Comparison of ENCODE assay signal across 8 cellular contexts in genomic region chr14:20469890-20470858, GRCh38. TPM values are rescaled to one million over a fixed set of nuclear protein-coding genes. Genes with fewer than 3 reads are reported as not detected.
DNase-seq lines count a peak whose midpoint lies in the region; ATAC-seq and TF ChIP-seq lines count a peak whose summit lies in the region.

No MANE protein-coding gene starts in this region.

- DNase-seq in PC-9 (peak; percentile 16 to 63), activated T-helper 1 cell treated with Interleukin-2 at 50 U/mL for 16 hours (ENCODE audit: low read depth) (peak; percentile 6), fibroblast of the aortic adventitia (ENCODE audit: low read depth) (peak; percentile 58)

- TF ChIP-seq RAD21 in neural cell (conservative IDR thresholded peaks at IDR 0.05): no peak

- CTCF ChIA-PET in PC-9 (lab: Charles Lee): interaction anchor here (0.6 kb wide), 1 partner anchor 17 kb away, joined by 3 read pairs; no protein-coding TSS in a partner anchor

- H2AFZ ChIP-seq in PC-9 (peak overlapping the region; percentile 94), neural cell (ENCODE audit: low read depth, low read length) (peak overlapping the region; percentile 94)

- peaks cover 30 to 48% (median 39%) of the 10 kb centered on the region in 11 experiments for H3K36me3 ChIP-seq in BLaER1 treated with 17β-estradiol and CSF1 and Interleukin-3, amounts not matched to agents 10 nM and 100 nM
- no peaks in the 10 kb centered on the region for H3K36me3 ChIP-seq in PC-9 (ENCODE audit: low read depth)
- no peaks in the 10 kb centered on the region for H3K36me3 ChIP-seq in neural cell (ENCODE audit: insufficient read depth, low read length)
- H3K36me3 ChIP-seq in thymus (ENCODE audit: control insufficient read depth, insufficient read depth): peaks cover 22% of the 10 kb centered on the region

- peak overlapping the region; percentile 86 to 99 (median 91) for H3K4me3 ChIP-seq in BLaER1 treated with 17β-estradiol and CSF1 and Interleukin-3, amounts not matched to agents 10 nM and 100 nM
- H3K4me3 ChIP-seq in PC-9: peak overlapping the region; percentile 80
- H3K4me3 ChIP-seq in fibroblast of the aortic adventitia (ENCODE audit: low read depth, low read length): peak overlapping the region; percentile 98
- peak overlapping the region; percentile 98 for H3K4me3 ChIP-seq in neural cell (ENCODE audit: low read length)
- H3K4me3 ChIP-seq in thymus (ENCODE audit: low read length): peak overlapping the region; percentile 85

- H3K4me2 ChIP-seq in BLaER1 treated with 17β-estradiol and CSF1 and Interleukin-3, amounts not matched to agents 10 nM and 100 nM: peak overlapping the region; percentile 88 to 99 (median 95)
- H3K4me2 ChIP-seq in PC-9: peak overlapping the region; percentile 100
- peak overlapping the region; percentile 98 for H3K4me2 ChIP-seq in neural cell (ENCODE audit: low read length)

- no peak for TF ChIP-seq EP300 in neural cell (conservative IDR thresholded peaks at IDR 0.05; ENCODE audit: poor library complexity, severe bottlenecking)

- TF ChIP-seq CTCF in PC-9 (conservative IDR thresholded peaks at IDR 0.05) (no peak), fibroblast of the aortic adventitia (IDR thresholded peaks at IDR 0.05; ENCODE audit: insufficient read depth, low read length) (no peak), neural cell (IDR thresholded peaks at IDR 0.05; ENCODE audit: poor library complexity, severe bottlenecking) (no peak)

- peak; percentile 36 for ATAC-seq in GM19351 (IDR thresholded peaks at IDR 0.05; ENCODE audit: unreplicated experiment)
- peak; percentile 18 for ATAC-seq in HG03457 (IDR thresholded peaks at IDR 0.05; ENCODE audit: unreplicated experiment)

- H3K4me1 ChIP-seq in BLaER1 treated with 17β-estradiol and CSF1 and Interleukin-3, amounts not matched to agents 10 nM and 100 nM: peaks cover 45 to 50% (median 47%) of the 10 kb centered on the region in 10 experiments
- H3K4me1 ChIP-seq in PC-9 (replicated peaks; ENCODE audit: insufficient read depth): no peaks in the 10 kb centered on the region; the same call in none of the 2 replicates
- peaks cover 17% of the 10 kb centered on the region for H3K4me1 ChIP-seq in thymus (ENCODE audit: control insufficient read depth, insufficient read depth, low read length)

- H3K9me2 ChIP-seq in PC-9 (ENCODE audit: insufficient read depth) (no peaks in the 10 kb centered on the region), neural cell (ENCODE audit: insufficient read depth, low read length) (no peaks in the 10 kb centered on the region)

- H3F3A ChIP-seq in PC-9 (ENCODE audit: insufficient read depth, low read depth) (peaks cover 11% of the 10 kb centered on the region; the same call in 1 of the 2 replicates), neural cell (ENCODE audit: insufficient read depth, low read length, poor library complexity, severe bottlenecking) (no peaks in the 10 kb centered on the region)

- H3K27ac ChIP-seq in BLaER1 treated with 17β-estradiol and CSF1 and Interleukin-3, amounts not matched to agents 10 nM and 100 nM: peak overlapping the region; percentile 70 to 94 (median 92); a peak in 21 of 22 replicates
- H3K27ac ChIP-seq in PC-9: peak overlapping the region; percentile 80
- peak overlapping the region; percentile 53 for H3K27ac ChIP-seq in neural cell (ENCODE audit: low read length)
- H3K27ac ChIP-seq in thymus (ENCODE audit: low read depth): peak overlapping the region; percentile 88

- POLR2A ChIA-PET in PC-9 (lab: Charles Lee; ENCODE audit: unreplicated experiment): interaction anchor here (0.7 to 1.2 kb wide), 2 partner anchors 9 to 130 kb away, joined by 5 to 6 read pairs; partner anchors contain the start of gene PIP4P1

- intact Hi-C loops in PC-9 (cut with micrococcal nuclease; ENCODE audit: unreplicated experiment): loop anchor here (1.0 to 10.0 kb wide), 2 partner anchors 9 to 125 kb away; partner anchors contain the start of genes PARP2 and PIP4P1

- peak overlapping the region; percentile 87 to 97 (median 93) for H3K9ac ChIP-seq in BLaER1 treated with 17β-estradiol and CSF1 and Interleukin-3, amounts not matched to agents 10 nM and 100 nM
- H3K9ac ChIP-seq in neural cell (ENCODE audit: low read length): peak overlapping the region; percentile 77

- WGBS in thymus: 1% methylated on average over 14 of the region's 14 CpGs

- no peaks in the 10 kb centered on the region for H3K9me3 ChIP-seq in BLaER1 treated with 17β-estradiol and CSF1 and Interleukin-3, amounts not matched to agents 10 nM and 100 nM (replicated peaks in 1 of 11)
- H3K9me3 ChIP-seq in PC-9 (ENCODE audit: insufficient read depth, low read depth) (no peaks in the 10 kb centered on the region), neural cell (ENCODE audit: low read length) (no peaks in the 10 kb centered on the region), thymus (ENCODE audit: control insufficient read depth) (no peaks in the 10 kb centered on the region)

- peaks cover 0 to 53% (median 38%) of the 10 kb centered on the region in 11 experiments; a peak in 20 of 22 replicates for H4K20me1 ChIP-seq in BLaER1 treated with 17β-estradiol and CSF1 and Interleukin-3, amounts not matched to agents 10 nM and 100 nM
- H4K20me1 ChIP-seq in PC-9 (ENCODE audit: insufficient read depth): no peaks in the 10 kb centered on the region
- H4K20me1 ChIP-seq in neural cell (ENCODE audit: insufficient read depth): no peaks in the 10 kb centered on the region

- BruUV-seq in PC-9 (replicated peaks; lab: Mats Ljungman, UMichigan): TSS peak; percentile 48

- H3K79me2 ChIP-seq in PC-9 (ENCODE audit: low read depth) (peaks cover 23% of the 10 kb centered on the region), neural cell (replicated peaks; ENCODE audit: insufficient read depth, low read length) (no peaks in the 10 kb centered on the region)

- no peaks in the 10 kb centered on the region for H3K27me3 ChIP-seq in BLaER1 treated with 17β-estradiol and CSF1 and Interleukin-3, amounts not matched to agents 10 nM and 100 nM
- no peaks in the 10 kb centered on the region for H3K27me3 ChIP-seq in PC-9 (ENCODE audit: insufficient read depth, low read depth)
- H3K27me3 ChIP-seq in neural cell (ENCODE audit: insufficient read depth, low read depth, low read length): no peaks in the 10 kb centered on the region
- no peaks in the 10 kb centered on the region for H3K27me3 ChIP-seq in thymus (ENCODE audit: control insufficient read depth, insufficient read depth)

TF ChIP-seq in neural cell, 6 proteins besides CTCF, POLR2A, EP300 and RAD21:
- no peak for TF ChIP-seq TAF1 (IDR thresholded peaks at IDR 0.05; ENCODE audit: low read depth)
- no peak for TF ChIP-seq SMC3 (conservative IDR thresholded peaks at IDR 0.05; ENCODE audit: poor library complexity)
- TF ChIP-seq MXI1 (conservative IDR thresholded peaks at IDR 0.05; ENCODE audit: poor library complexity, severe bottlenecking): no peak
- TF ChIP-seq EZH2 (IDR thresholded peaks at IDR 0.05; ENCODE audit: borderline replicate concordance, insufficient read depth, low read length, poor library complexity, severe bottlenecking): no peak
- no peak for TF ChIP-seq POLR2AphosphoS5 (IDR thresholded peaks at IDR 0.05)
- no peak for TF ChIP-seq REST (IDR thresholded peaks at IDR 0.05; ENCODE audit: borderline replicate concordance)

RNA-seq across cellular contexts. Expression of gene PNP, which starts 1.0 kb away (rescaled TPM):
- total RNA-seq in PC-9 (2021) (23.5 and 26.9 TPM in 2 replicates), fibroblast of the aortic adventitia (ENCODE audit: low replicate concordance) (14.7 and 39.2 TPM in 2 replicates)
- polyA plus RNA-seq in neural cell (12.3 and 12.6 TPM in 2 replicates), thymus (29.8 TPM)
- 6.3 and 6.4 TPM in 2 replicates for polyA minus RNA-seq in neural cell

RNA-seq across cellular contexts. Expression of gene PIP4P1, which starts 8.9 kb away (rescaled TPM):
- total RNA-seq in PC-9 (2021) (20.1 and 22.2 TPM in 2 replicates), fibroblast of the aortic adventitia (ENCODE audit: low replicate concordance) (23.7 and 25.3 TPM in 2 replicates)
- polyA plus RNA-seq in neural cell (77.2 and 85.3 TPM in 2 replicates), thymus (53.2 TPM)
- 33.1 and 34.1 TPM in 2 replicates for polyA minus RNA-seq in neural cell

RNA-seq across cellular contexts. Expression of gene APEX1, which starts 15.1 kb away (rescaled TPM):
- total RNA-seq in PC-9 (2021): 107 and 113 TPM in 2 replicates
- 58.8 and 358 TPM in 2 replicates for total RNA-seq in fibroblast of the aortic adventitia (ENCODE audit: low replicate concordance)
- 44.5 and 50.7 TPM in 2 replicates for polyA plus RNA-seq in neural cell
- 49.9 and 52.7 TPM in 2 replicates for polyA minus RNA-seq in neural cell
- polyA plus RNA-seq in thymus: 128 TPM

RNA-seq across cellular contexts. Expression of gene OSGEP, which starts 15.6 kb away (rescaled TPM):
- total RNA-seq in PC-9 (2021): 17.2 and 20.6 TPM in 2 replicates
- total RNA-seq in fibroblast of the aortic adventitia (ENCODE audit: low replicate concordance): 31.2 and 45.6 TPM in 2 replicates
- polyA plus RNA-seq in neural cell: 248 and 264 TPM in 2 replicates
- 59.9 and 90.1 TPM in 2 replicates for polyA minus RNA-seq in neural cell
- polyA plus RNA-seq in thymus: 96.8 TPM

RNA-seq across cellular contexts. Expression of gene KLHL33, which starts 34.2 kb away (rescaled TPM):
- total RNA-seq in PC-9 (2021): 0.11 TPM in 1 of 2 replicates, not detected in the other
- total RNA-seq in fibroblast of the aortic adventitia (ENCODE audit: low replicate concordance): 0.18 and 0.65 TPM in 2 replicates
- polyA plus RNA-seq in neural cell: not detected in 2 replicates
- not detected in 2 replicates for polyA minus RNA-seq in neural cell
- 0.64 TPM for polyA plus RNA-seq in thymus

Comparison
In these comparisons a context has a peak if more than half of its experiments do, and no peak if none do; other contexts are left out.
1. Peak in every context shown above with its lines: DNase-seq, ATAC-seq, H3K4me3 ChIP-seq and H3K27ac ChIP-seq.
2. DNase-seq: peak in every context shown above with its lines; median percentile 58 in fibroblast of the aortic adventitia; 40 in PC-9; 6 in activated T-helper 1 cell treated with Interleukin-2 at 50 U/mL for 16 hours.